19 cellular contexts compared by ENCODE assay signal in the genomic region with DNA sequence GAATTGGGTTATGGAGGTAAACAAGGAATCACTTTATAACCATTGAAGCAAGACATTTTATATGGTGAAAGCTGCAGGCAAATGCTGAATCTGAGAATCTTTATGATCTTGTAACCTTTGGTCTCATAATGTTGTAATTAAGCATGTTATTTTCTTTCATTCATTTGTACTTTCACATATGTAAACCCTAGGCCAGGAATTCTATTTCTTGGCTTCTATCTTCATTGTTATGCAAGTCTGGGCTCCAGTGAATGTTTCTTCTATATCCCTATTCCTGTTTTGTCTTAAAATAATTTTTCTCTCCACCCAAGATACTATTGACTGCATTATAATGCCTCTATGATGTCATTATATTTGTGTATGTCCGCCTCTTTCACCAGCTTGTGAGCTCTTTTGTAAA.
"Had no signal": no experiment of that assay in that cellular context is flagged by ENCODE, and none has a peak within 500 bp of the region (broad histone marks: within the 10 kb centered on the region; RNA-seq: fewer than 3 reads in every experiment).

No MANE protein-coding gene starts in this region.

- ATAC-seq: foreskin keratinocyte; lower lobe of right lung; right cardiac atrium; stimulated activated naive CD8-positive, alpha-beta T cell treated with anti-CD3 and anti-CD28 coated beads, Interleukin-15, amount 100 ng/mL, for 72 hours had no signal

- H3K27me3 ChIP-seq: breast epithelium, foreskin keratinocyte, spleen had no signal

- DNase-seq: activated CD4-positive, alpha-beta T cell treated with anti-CD3 and anti-CD28 coated beads for 1 hour; activated CD4-positive, alpha-beta T cell treated with anti-CD3 and anti-CD28 coated beads, Interleukin-2, amount 50 U/mL, for 4 hours; activated naive CD4-positive, alpha-beta T cell treated with Interleukin-2 at 50 U/mL for 16 hours; activated T-cell treated with anti-CD3 and anti-CD28 coated beads for 4 hours; aorta; cerebellar nuclear complex; endodermal cell; foreskin keratinocyte; head of caudate nucleus; immature natural killer cell; lower lobe of right lung; right cardiac atrium; spleen; stimulated activated naive CD8-positive, alpha-beta T cell treated with anti-CD3 and anti-CD28 coated beads, Interleukin-15, amount 100 ng/mL, for 72 hours; T-helper 1 cell; T1000 had no signal

- H3K9me3 ChIP-seq: breast epithelium, lower lobe of right lung, prostate gland, spleen, thoracic aorta had no signal

- H3K36me3 ChIP-seq: breast epithelium, lower lobe of right lung, prostate gland, spleen, thoracic aorta had no signal

- H3K4me1 ChIP-seq: breast epithelium, foreskin keratinocyte, lower lobe of right lung, prostate gland, spleen had no signal

- H3K27ac ChIP-seq: breast epithelium, foreskin keratinocyte, lower lobe of right lung, prostate gland, spleen, thoracic aorta had no signal

- H3K4me3 ChIP-seq: breast epithelium, lower lobe of right lung, prostate gland, spleen, thoracic aorta had no signal
